In genomic region chr6:19831358-19831757, GRCh38 we compare ENCODE assay signal across 33 cellular contexts. TPM values are rescaled to one million over a fixed set of nuclear protein-coding genes. Genes with fewer than 3 reads are reported as not detected.
"Had no signal": no experiment of that assay in that cellular context is flagged by ENCODE, and none has a peak within 500 bp of the region (broad histone marks: within the 10 kb centered on the region; RNA-seq: fewer than 3 reads in every experiment).

No MANE protein-coding gene starts in this region.

- H3K36me3 Mint-ChIP-seq: activated CD4-positive, alpha-beta memory T cell treated with anti-CD3 and anti-CD28 coated beads for 36 hours; activated CD8-positive, alpha-beta memory T cell treated with anti-CD3 and anti-CD28 coated beads, Interleukin-2, amount 10 ng/mL, durations not matched to agents 7 days and 5 days; activated naive CD4-positive, alpha-beta T cell treated with anti-CD3 and anti-CD28 coated beads, Interleukin-2, amount 50 U/mL, for 24 hours; activated naive CD8-positive, alpha-beta T cell treated with anti-CD3 and anti-CD28 coated beads for 36 hours had no signal

- DNase-seq: activated CD4-positive, alpha-beta memory T cell treated with anti-CD3 and anti-CD28 coated beads for 36 hours; activated CD4-positive, alpha-beta T cell treated with anti-CD3 and anti-CD28 coated beads for 36 hours; activated CD4-positive, alpha-beta T cell treated with anti-CD3 and anti-CD28 coated beads, Interleukin-2, amount 10 ng/mL, durations not matched to agents 24 days and 14 days; activated CD4-positive, CD25-positive, alpha-beta regulatory T cell; activated CD4-positive, CD25-positive, alpha-beta regulatory T cell treated with anti-CD3 and anti-CD28 coated beads, Interleukin-2, amount 50 U/mL, for 72 hours; activated CD8-positive, alpha-beta memory T cell treated with anti-CD3 and anti-CD28 coated beads, Interleukin-2, amount 10 ng/mL, durations not matched to agents 7 days and 5 days; activated CD8-positive, alpha-beta memory T cell treated with anti-CD3 and anti-CD28 coated beads, Interleukin-2, amount 50 U/mL, for 4 hours; activated CD8-positive, alpha-beta T cell treated with anti-CD3 and anti-CD28 coated beads, Interleukin-2, amount 10 ng/mL, durations not matched to agents 7 days and 5 days; activated effector memory CD4-positive, alpha-beta T cell treated with anti-CD3 and anti-CD28 coated beads, Interleukin-2, amount 50 U/mL, for 16 hours; activated naive CD4-positive, alpha-beta T cell treated with anti-CD3 and anti-CD28 coated beads for 36 hours; activated naive CD8-positive, alpha-beta T cell treated with anti-CD3 and anti-CD28 coated beads for 36 hours; activated naive CD8-positive, alpha-beta T cell treated with anti-CD3 and anti-CD28 coated beads, Interleukin-2, amount 50 U/mL, for 24 hours; activated T-cell treated with anti-CD3 and anti-CD28 coated beads, Interleukin-2, amount 50 U/mL, for 1 hour; activated T-cell treated with anti-CD3 and anti-CD28 coated beads, Interleukin-2, amount 50 U/mL, for 48 hours; adrenal gland; amygdala; aorta; central memory CD4-positive, alpha-beta T cell; cerebellar nuclear complex; colonic mucosa; effector memory CD4-positive, alpha-beta T cell; endodermal cell; erythroblast; foreskin keratinocyte; gastrocnemius medialis; heart right ventricle; T-helper 2 cell had no signal

- H3K27ac Mint-ChIP-seq: activated CD4-positive, alpha-beta memory T cell treated with anti-CD3 and anti-CD28 coated beads for 36 hours; activated CD4-positive, alpha-beta T cell treated with anti-CD3 and anti-CD28 coated beads for 36 hours; activated CD4-positive, alpha-beta T cell treated with anti-CD3 and anti-CD28 coated beads, Interleukin-2, amount 10 ng/mL, durations not matched to agents 24 days and 14 days; activated CD8-positive, alpha-beta memory T cell treated with anti-CD3 and anti-CD28 coated beads, Interleukin-2, amount 10 ng/mL, durations not matched to agents 7 days and 5 days; activated CD8-positive, alpha-beta T cell treated with anti-CD3 and anti-CD28 coated beads, Interleukin-2, amount 10 ng/mL, durations not matched to agents 7 days and 5 days; activated naive CD4-positive, alpha-beta T cell treated with anti-CD3 and anti-CD28 coated beads for 36 hours; activated naive CD4-positive, alpha-beta T cell treated with anti-CD3 and anti-CD28 coated beads, Interleukin-2, amount 50 U/mL, for 24 hours; activated naive CD8-positive, alpha-beta T cell treated with anti-CD3 and anti-CD28 coated beads for 36 hours; activated naive CD8-positive, alpha-beta T cell treated with anti-CD3 and anti-CD28 coated beads, Interleukin-2, amount 50 U/mL, for 24 hours; activated T-helper 1 cell treated with anti-CD3 and anti-CD28 coated beads, Interleukin-12 subunit alpha, Interleukin-12 subunit beta, Interleukin-2, Interleukin-4 antibody, amounts not matched to agents 30 ng/mL and 10 ng/mL and 1 ng/mL, durations not matched to agents 14 hours and 24 hours and 36 hours; activated T-helper 2 cell treated with anti-CD3 and anti-CD28 coated beads, Interferon-gamma antibody, Interleukin-2, Interleukin-4, amounts not matched to agents 10 μg/mL and 5 μg/mL and 100 μg/mL, durations not matched to agents 14 hours and 24 hours and 36 hours; brain; endodermal cell had no signal

- H3K4me3 Mint-ChIP-seq: activated CD4-positive, alpha-beta memory T cell treated with anti-CD3 and anti-CD28 coated beads for 36 hours; activated CD4-positive, alpha-beta T cell treated with anti-CD3 and anti-CD28 coated beads for 36 hours; activated CD4-positive, alpha-beta T cell treated with anti-CD3 and anti-CD28 coated beads, Interleukin-2, amount 10 ng/mL, durations not matched to agents 24 days and 14 days; activated CD8-positive, alpha-beta memory T cell treated with anti-CD3 and anti-CD28 coated beads, Interleukin-2, amount 10 ng/mL, durations not matched to agents 7 days and 5 days; activated CD8-positive, alpha-beta T cell treated with anti-CD3 and anti-CD28 coated beads, Interleukin-2, amount 10 ng/mL, durations not matched to agents 7 days and 5 days; activated naive CD4-positive, alpha-beta T cell treated with anti-CD3 and anti-CD28 coated beads for 36 hours; activated naive CD4-positive, alpha-beta T cell treated with anti-CD3 and anti-CD28 coated beads, Interleukin-2, amount 50 U/mL, for 24 hours; activated naive CD8-positive, alpha-beta T cell treated with anti-CD3 and anti-CD28 coated beads for 36 hours; activated naive CD8-positive, alpha-beta T cell treated with anti-CD3 and anti-CD28 coated beads, Interleukin-2, amount 50 U/mL, for 24 hours; activated T-helper 1 cell treated with anti-CD3 and anti-CD28 coated beads, Interleukin-12 subunit alpha, Interleukin-12 subunit beta, Interleukin-2, Interleukin-4 antibody, amounts not matched to agents 30 ng/mL and 10 ng/mL and 1 ng/mL, durations not matched to agents 14 hours and 24 hours and 36 hours; brain; endodermal cell had no signal

- ATAC-seq: activated CD4-positive, alpha-beta T cell treated with anti-CD3 and anti-CD28 coated beads for 36 hours; activated CD8-positive, alpha-beta memory T cell treated with anti-CD3 and anti-CD28 coated beads, Interleukin-2, amount 10 ng/mL, durations not matched to agents 7 days and 5 days; activated CD8-positive, alpha-beta T cell treated with anti-CD3 and anti-CD28 coated beads, Interleukin-2, amount 10 ng/mL, durations not matched to agents 7 days and 5 days; activated naive CD8-positive, alpha-beta T cell treated with anti-CD3 and anti-CD28 coated beads, Interleukin-2, amount 50 U/mL, for 24 hours; foreskin keratinocyte; gastrocnemius medialis; heart right ventricle had no signal

- H3K9me3 Mint-ChIP-seq: activated CD4-positive, alpha-beta T cell treated with anti-CD3 and anti-CD28 coated beads, Interleukin-2, amount 10 ng/mL, durations not matched to agents 24 days and 14 days; activated naive CD4-positive, alpha-beta T cell treated with anti-CD3 and anti-CD28 coated beads, Interleukin-2, amount 50 U/mL, for 24 hours; activated T-helper 1 cell treated with anti-CD3 and anti-CD28 coated beads, Interleukin-12 subunit alpha, Interleukin-12 subunit beta, Interleukin-2, Interleukin-4 antibody, amounts not matched to agents 30 ng/mL and 10 ng/mL and 1 ng/mL, durations not matched to agents 14 hours and 24 hours and 36 hours; activated T-helper 2 cell treated with anti-CD3 and anti-CD28 coated beads, Interferon-gamma antibody, Interleukin-2, Interleukin-4, amounts not matched to agents 10 μg/mL and 5 μg/mL and 100 μg/mL, durations not matched to agents 14 hours and 24 hours and 36 hours had no signal

- H3K4me1 Mint-ChIP-seq: activated CD4-positive, alpha-beta T cell treated with anti-CD3 and anti-CD28 coated beads for 36 hours; activated CD4-positive, alpha-beta T cell treated with anti-CD3 and anti-CD28 coated beads, Interleukin-2, amount 10 ng/mL, durations not matched to agents 24 days and 14 days; activated CD8-positive, alpha-beta memory T cell treated with anti-CD3 and anti-CD28 coated beads, Interleukin-2, amount 10 ng/mL, durations not matched to agents 7 days and 5 days; activated naive CD4-positive, alpha-beta T cell treated with anti-CD3 and anti-CD28 coated beads, Interleukin-2, amount 50 U/mL, for 24 hours; activated naive CD8-positive, alpha-beta T cell treated with anti-CD3 and anti-CD28 coated beads for 36 hours; activated naive CD8-positive, alpha-beta T cell treated with anti-CD3 and anti-CD28 coated beads, Interleukin-2, amount 50 U/mL, for 24 hours had no signal

RNA-seq across cellular contexts. Expression of gene ID4, which starts 5.8 kb away (rescaled TPM):
- total RNA-seq: activated CD4-positive, alpha-beta memory T cell treated with anti-CD3 and anti-CD28 coated beads for 36 hours; activated CD4-positive, alpha-beta T cell treated with anti-CD3 and anti-CD28 coated beads for 36 hours; activated CD4-positive, alpha-beta T cell treated with anti-CD3 and anti-CD28 coated beads, Interleukin-2, amount 10 ng/mL, durations not matched to agents 24 days and 14 days; activated CD8-positive, alpha-beta memory T cell treated with anti-CD3 and anti-CD28 coated beads for 36 hours; activated CD8-positive, alpha-beta memory T cell treated with anti-CD3 and anti-CD28 coated beads, Interleukin-2, amount 10 ng/mL, durations not matched to agents 7 days and 5 days; activated CD8-positive, alpha-beta T cell treated with anti-CD3 and anti-CD28 coated beads, Interleukin-2, amount 10 ng/mL, durations not matched to agents 7 days and 5 days; activated naive CD4-positive, alpha-beta T cell treated with anti-CD3 and anti-CD28 coated beads for 36 hours; activated naive CD8-positive, alpha-beta T cell treated with anti-CD3 and anti-CD28 coated beads for 36 hours; activated T-helper 1 cell treated with anti-CD3 and anti-CD28 coated beads, Interleukin-12 subunit alpha, Interleukin-12 subunit beta, Interleukin-2, Interleukin-4 antibody, amounts not matched to agents 30 ng/mL and 10 ng/mL and 1 ng/mL, durations not matched to agents 14 hours and 24 hours and 36 hours; activated T-helper 2 cell treated with anti-CD3 and anti-CD28 coated beads, Interferon-gamma antibody, Interleukin-2, Interleukin-4, amounts not matched to agents 10 μg/mL and 5 μg/mL and 100 μg/mL, durations not matched to agents 14 hours and 24 hours and 36 hours; foreskin keratinocyte; T-helper 1 cell treated with Interleukin-12 subunit alpha and Interleukin-12 subunit beta and Interleukin-4 antibody, amounts not matched to agents 30 ng/mL and 1 ng/mL, for 36 hours had no signal
